Comparison of ENCODE assay signal across 17 cellular contexts in genomic region chr6:161546632-161547031, GRCh38.
"Had no signal": no experiment of that assay in that cellular context is flagged by ENCODE, and none has a peak within 500 bp of the region (broad histone marks: within the 10 kb centered on the region; RNA-seq: fewer than 3 reads in every experiment).

No MANE protein-coding gene starts in this region.

- H3K27ac ChIP-seq: HL-60, RWPE1 had no signal

- DNase-seq: NCI-H1092 treated with DMSO at 0.1 percent for 48 hours; NCI-H1436 treated with DMSO at 0.1 percent for 48 hours; NCI-H1694; NCI-H187 treated with DMSO at 0.1 percent for 48 hours; NCI-H2029 treated with DMSO at 0.1 percent for 48 hours; NCI-H2107; NCI-H2227 treated with DMSO at 0.1 percent for 48 hours; NCI-H524; NCI-H69; NCI-H774; NK-92 treated with Interleukin-12 subunit alpha and Interleukin-12 subunit beta, amount 100 ng/mL, for 24 hours; PC-3; SHP77 had no signal

- H3K4me3 ChIP-seq: K562 had no signal

- ATAC-seq: K562, Panc1, PC-3 had no signal
